10 cellular contexts compared by ENCODE assay signal in the genomic region with DNA sequence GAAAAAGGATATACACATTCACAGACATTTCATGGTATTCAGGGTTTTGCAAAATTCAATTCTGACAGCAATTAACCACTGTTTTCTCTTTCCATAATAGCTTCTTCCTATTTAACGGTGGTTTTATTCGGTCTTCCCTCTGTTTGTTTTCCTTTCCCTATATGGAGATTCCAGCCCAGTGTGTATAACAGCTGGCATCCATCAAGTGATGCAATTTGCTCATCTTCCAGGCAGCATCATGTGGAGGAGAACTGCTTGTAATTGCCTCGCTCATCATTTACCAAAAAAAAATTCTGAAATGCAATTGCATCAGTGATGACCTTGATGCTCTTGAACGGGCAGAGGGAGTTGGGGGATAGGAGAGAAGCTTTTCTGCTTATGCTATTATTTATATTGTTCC.
DNase-seq lines count a peak whose midpoint lies in the region; ATAC-seq and TF ChIP-seq lines count a peak whose summit lies in the region.
"Had no signal": no experiment of that assay in that cellular context is flagged by ENCODE, and none has a peak within 500 bp of the region (broad histone marks: within the 10 kb centered on the region; RNA-seq: fewer than 3 reads in every experiment).

No MANE protein-coding gene starts in this region.

- POLR2A ChIA-PET in CD4-positive, alpha-beta T cell (lab: Charles Lee): interaction anchor here (0.7 kb wide), 1 partner anchor 317 kb away, joined by 3 read pairs; no protein-coding TSS in a partner anchor
- POLR2A ChIA-PET in naive thymus-derived CD8-positive, alpha-beta T cell (lab: Charles Lee): no interaction called here

- H3K27me3 Mint-ChIP-seq in CD4-positive, alpha-beta T cell: no peaks in the 10 kb centered on the region
- no peaks in the 10 kb centered on the region for H3K27me3 Mint-ChIP-seq in chondrocyte (ENCODE audit: low read depth)
- H3K27me3 Mint-ChIP-seq in naive thymus-derived CD8-positive, alpha-beta T cell: no peaks in the 10 kb centered on the region

- no peak overlapping the region for H3K4me3 Mint-ChIP-seq in CD4-positive, alpha-beta T cell
- peak overlapping the region; percentile 3 for H3K4me3 Mint-ChIP-seq in chondrocyte (ENCODE audit: unreplicated experiment)
- H3K4me3 Mint-ChIP-seq in naive thymus-derived CD8-positive, alpha-beta T cell: peak overlapping the region in 1 of 10 donors; percentile 18

- H3K27ac Mint-ChIP-seq in CD4-positive, alpha-beta T cell: peak overlapping the region; percentile 42
- peak overlapping the region; percentile 33 for H3K27ac Mint-ChIP-seq in chondrocyte (ENCODE audit: unreplicated experiment)
- H3K27ac Mint-ChIP-seq in naive thymus-derived CD8-positive, alpha-beta T cell: peak overlapping the region in 7 of 10 donors; percentile 7 to 85 (median 52)

- no peak for ATAC-seq in CD4-positive, alpha-beta T cell (ENCODE audit: poor library complexity)
- no peak for ATAC-seq in naive thymus-derived CD8-positive, alpha-beta T cell
- ATAC-seq in GM18907 (IDR thresholded peaks at IDR 0.05; ENCODE audit: unreplicated experiment) (no peak), GM21737 (IDR thresholded peaks at IDR 0.05; ENCODE audit: unreplicated experiment) (no peak)

- H3K27me3 ChIP-seq in CD4-positive, alpha-beta T cell (ENCODE audit: control insufficient read depth, insufficient read depth, low read length): no peaks in the 10 kb centered on the region

- intact Hi-C loops in CD4-positive, alpha-beta T cell (cut with DNase I, micrococcal nuclease): no loop called here

- DNase-seq in CD4-positive, alpha-beta T cell: no peak
- DNase-seq in NCI-H1930 (lab: John Stamatoyannopoulos, UW): peak; percentile 49 to 83
- no peak for DNase-seq in chondrocyte (ENCODE audit: low spot score)
- DNase-seq in naive thymus-derived CD8-positive, alpha-beta T cell: no peak
- no peak for DNase-seq in mesenteric fat pad (ENCODE audit: low spot score)
- DNase-seq in SIG-M5 treated with dmso at 0.1 percent for 504 hours (lab: John Stamatoyannopoulos, UW; ENCODE audit: unreplicated experiment): no peak
- DNase-seq: activated naive CD4-positive, alpha-beta T cell treated with Interleukin-2 at 50 U/mL for 16 hours; NCI-H774 had no signal

- no peak overlapping the region for H3K27ac ChIP-seq in CD4-positive, alpha-beta T cell (ENCODE audit: low read depth, low read length)

- TF ChIP-seq CTCF in CD4-positive, alpha-beta T cell (IDR thresholded peaks at IDR 0.05): no peak
- TF ChIP-seq CTCF in chondrocyte (IDR thresholded peaks at IDR 0.05): no peak

- CTCF ChIA-PET in CD4-positive, alpha-beta T cell (lab: Charles Lee): no interaction called here

- no peaks in the 10 kb centered on the region for H3K9me3 Mint-ChIP-seq in CD4-positive, alpha-beta T cell
- H3K9me3 Mint-ChIP-seq in chondrocyte (ENCODE audit: low read depth): no peaks in the 10 kb centered on the region
- no peaks in the 10 kb centered on the region for H3K9me3 Mint-ChIP-seq in naive thymus-derived CD8-positive, alpha-beta T cell

- H3K4me1 Mint-ChIP-seq in CD4-positive, alpha-beta T cell (ENCODE audit: low read depth): peaks cover 40% of the 10 kb centered on the region
- H3K4me1 Mint-ChIP-seq in chondrocyte (ENCODE audit: low read depth): peaks cover 27% of the 10 kb centered on the region
- H3K4me1 Mint-ChIP-seq in naive thymus-derived CD8-positive, alpha-beta T cell: peaks cover 17 to 57% (median 44%) of the 10 kb centered on the region in 4 donors

- no peaks in the 10 kb centered on the region for H3K9me3 ChIP-seq in CD4-positive, alpha-beta T cell (ENCODE audit: control insufficient read depth, low read length)

- peaks cover 94% of the 10 kb centered on the region for H3K36me3 Mint-ChIP-seq in CD4-positive, alpha-beta T cell (ENCODE audit: low read depth)
- peaks cover 4% of the 10 kb centered on the region for H3K36me3 Mint-ChIP-seq in chondrocyte (ENCODE audit: low read depth)
- H3K36me3 Mint-ChIP-seq in naive thymus-derived CD8-positive, alpha-beta T cell: peaks cover 10 to 88% (median 19%) of the 10 kb centered on the region in 3 donors

Comparison
In these comparisons a context has a peak if more than half of its experiments do, and no peak if none do; other contexts are left out.
1. DNase-seq: peak in NCI-H1930 (2 of 2); none in CD4-positive, alpha-beta T cell (0 of 10), chondrocyte (single experiment), naive thymus-derived CD8-positive, alpha-beta T cell (0 of 10), mesenteric fat pad (single experiment) and SIG-M5 treated with dmso at 0.1 percent for 504 hours (single experiment).
2. Peak in every context shown above with its lines, with median percentiles within 50 percentile points of each other: H3K27ac Mint-ChIP-seq.